1 cellular context compared by ENCODE assay signal in the genomic region with DNA sequence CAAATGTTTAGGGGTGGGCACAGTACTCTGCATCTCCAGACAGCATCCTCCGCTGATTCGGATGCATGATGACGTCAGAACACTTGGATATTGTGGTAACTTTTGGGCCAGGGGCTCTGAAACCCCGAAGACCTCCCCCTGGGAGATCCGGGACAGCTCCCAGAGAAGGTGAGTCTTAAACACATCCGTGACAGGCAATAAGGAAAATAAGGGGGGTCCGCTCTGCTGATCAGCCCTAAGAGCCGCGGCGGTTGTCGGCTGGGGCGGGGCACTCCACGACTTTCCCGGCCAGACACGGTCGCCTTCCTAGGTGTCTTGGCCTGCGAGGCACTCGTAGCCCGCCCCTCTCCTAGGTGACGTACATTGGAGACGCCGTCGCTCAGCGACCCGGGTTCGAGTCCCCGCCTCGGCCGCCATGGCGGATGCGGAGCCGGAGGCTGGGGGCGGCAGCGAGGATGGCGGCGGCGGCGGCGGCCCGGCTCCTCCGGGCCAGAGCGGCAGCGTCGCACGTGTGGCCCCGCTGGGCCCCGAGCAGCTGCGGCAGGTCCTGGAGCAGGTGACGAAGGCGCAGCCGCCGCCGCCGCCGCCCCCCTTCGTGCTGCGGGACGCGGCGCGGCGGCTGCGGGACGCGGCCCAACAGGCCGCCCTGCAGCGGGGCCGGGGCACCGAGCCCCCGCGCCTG.
TF ChIP-seq lines count a peak whose summit lies in the region.

TSS of gene ZNF839 (plus strand) at position 396 of the 682 bp plus-strand sequence. CDS start at position 416, 20 bp downstream.

TF ChIP-seq in HepG2, 621 proteins besides CTCF, POLR2A, EP300 and RAD21 (continued from another document and continues in another):
- TF ChIP-seq DMTF1 (CRISPR knock-in tag; IDR thresholded peaks at IDR 0.05) (no peak), CBX2 (IDR thresholded peaks at IDR 0.05; ENCODE audit: low read depth, low read length) (no peak), CBX2 (CRISPR knock-in tag; IDR thresholded peaks at IDR 0.05; ENCODE audit: low read depth) (no peak), HNF1A (IDR thresholded peaks at IDR 0.05; ENCODE audit: low read depth) (no peak), HNF1A (CRISPR knock-in tag; IDR thresholded peaks at IDR 0.05; ENCODE audit: borderline replicate concordance) (no peak), EZH2 (conservative IDR thresholded peaks at IDR 0.05; ENCODE audit: low read depth, low read length) (no peak), ZFYVE20 (CRISPR knock-in tag; IDR thresholded peaks at IDR 0.05; ENCODE audit: borderline replicate concordance, low read depth) (no peak), MLX (CRISPR knock-in tag; IDR thresholded peaks at IDR 0.05) (no peak), ZNF570 (CRISPR knock-in tag; IDR thresholded peaks at IDR 0.05; ENCODE audit: borderline replicate concordance) (no peak), RFX1 (IDR thresholded peaks at IDR 0.05) (no peak), U2AF2 (IDR thresholded peaks at IDR 0.05; ENCODE audit: low read depth, low read length) (no peak), ONECUT2 (CRISPR knock-in tag; IDR thresholded peaks at IDR 0.05) (no peak), THYN1 (CRISPR knock-in tag; IDR thresholded peaks at IDR 0.05; ENCODE audit: borderline replicate concordance, low read depth) (no peak), ZFP1 (CRISPR knock-in tag; IDR thresholded peaks at IDR 0.05) (no peak), ZNF263 (CRISPR knock-in tag; IDR thresholded peaks at IDR 0.05) (no peak), CHD4 (IDR thresholded peaks at IDR 0.05; ENCODE audit: borderline replicate concordance, low read length) (no peak), ATAD3A (CRISPR knock-in tag; IDR thresholded peaks at IDR 0.05) (no peak), CHCHD3 (CRISPR knock-in tag; IDR thresholded peaks at IDR 0.05) (no peak), ZFP62 (CRISPR knock-in tag; IDR thresholded peaks at IDR 0.05) (no peak), ZNF274 (CRISPR knock-in tag; IDR thresholded peaks at IDR 0.05) (no peak), FOSL2 (CRISPR knock-in tag; IDR thresholded peaks at IDR 0.05) (peak; percentile 46), PREB (CRISPR knock-in tag; IDR thresholded peaks at IDR 0.05) (no peak), KLF16 (CRISPR knock-in tag; IDR thresholded peaks at IDR 0.05) (peak in 1 of 2 experiments; percentile 58; a peak in 1 of 4 replicates), GFI1 (CRISPR knock-in tag; IDR thresholded peaks at IDR 0.05; ENCODE audit: borderline replicate concordance) (peak; percentile 49; the same call in 1 of the 2 replicates), RXRA (CRISPR knock-in tag; IDR thresholded peaks at IDR 0.05) (no peak), SAP130 (CRISPR knock-in tag; IDR thresholded peaks at IDR 0.05; ENCODE audit: low read depth) (peak; percentile 71), CREM (IDR thresholded peaks at IDR 0.05) (peak; percentile 91), CREM (CRISPR knock-in tag; IDR thresholded peaks at IDR 0.05) (peak; percentile 54; the same call in 1 of the 2 replicates), LCORL (IDR thresholded peaks at IDR 0.05) (no peak), LCORL (CRISPR knock-in tag; IDR thresholded peaks at IDR 0.05) (0 out of 2 replicates have a peak, but pooled peaks have one; percentile 17), ATF1 (CRISPR knock-in tag; IDR thresholded peaks at IDR 0.05) (peak; percentile 85), ZNF740 (CRISPR knock-in tag; IDR thresholded peaks at IDR 0.05) (peak; percentile 43; the same call in 1 of the 2 replicates)
- TF ChIP-seq, protein P1, sequence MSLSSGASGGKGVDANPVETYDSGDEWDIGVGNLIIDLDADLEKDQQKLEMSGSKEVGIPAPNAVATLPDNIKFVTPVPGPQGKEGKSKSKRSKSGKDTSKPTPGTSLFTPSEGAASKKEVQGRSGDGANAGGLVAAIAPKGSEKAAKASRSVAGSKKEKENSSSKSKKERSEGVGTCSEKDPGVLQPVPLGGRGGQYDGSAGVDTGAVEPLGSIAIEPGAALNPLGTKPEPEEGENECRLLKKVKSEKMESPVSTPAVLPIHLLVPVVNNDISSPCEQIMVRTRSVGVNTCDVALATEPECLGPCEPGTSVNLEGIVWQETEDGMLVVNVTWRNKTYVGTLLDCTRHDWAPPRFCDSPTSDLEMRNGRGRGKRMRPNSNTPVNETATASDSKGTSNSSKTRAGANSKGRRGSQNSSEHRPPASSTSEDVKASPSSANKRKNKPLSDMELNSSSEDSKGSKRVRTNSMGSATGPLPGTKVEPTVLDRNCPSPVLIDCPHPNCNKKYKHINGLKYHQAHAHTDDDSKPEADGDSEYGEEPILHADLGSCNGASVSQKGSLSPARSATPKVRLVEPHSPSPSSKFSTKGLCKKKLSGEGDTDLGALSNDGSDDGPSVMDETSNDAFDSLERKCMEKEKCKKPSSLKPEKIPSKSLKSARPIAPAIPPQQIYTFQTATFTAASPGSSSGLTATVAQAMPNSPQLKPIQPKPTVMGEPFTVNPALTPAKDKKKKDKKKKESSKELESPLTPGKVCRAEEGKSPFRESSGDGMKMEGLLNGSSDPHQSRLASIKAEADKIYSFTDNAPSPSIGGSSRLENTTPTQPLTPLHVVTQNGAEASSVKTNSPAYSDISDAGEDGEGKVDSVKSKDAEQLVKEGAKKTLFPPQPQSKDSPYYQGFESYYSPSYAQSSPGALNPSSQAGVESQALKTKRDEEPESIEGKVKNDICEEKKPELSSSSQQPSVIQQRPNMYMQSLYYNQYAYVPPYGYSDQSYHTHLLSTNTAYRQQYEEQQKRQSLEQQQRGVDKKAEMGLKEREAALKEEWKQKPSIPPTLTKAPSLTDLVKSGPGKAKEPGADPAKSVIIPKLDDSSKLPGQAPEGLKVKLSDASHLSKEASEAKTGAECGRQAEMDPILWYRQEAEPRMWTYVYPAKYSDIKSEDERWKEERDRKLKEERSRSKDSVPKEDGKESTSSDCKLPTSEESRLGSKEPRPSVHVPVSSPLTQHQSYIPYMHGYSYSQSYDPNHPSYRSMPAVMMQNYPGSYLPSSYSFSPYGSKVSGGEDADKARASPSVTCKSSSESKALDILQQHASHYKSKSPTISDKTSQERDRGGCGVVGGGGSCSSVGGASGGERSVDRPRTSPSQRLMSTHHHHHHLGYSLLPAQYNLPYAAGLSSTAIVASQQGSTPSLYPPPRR (CRISPR knock-in tag; IDR thresholded peaks at IDR 0.05; ENCODE audit: borderline replicate concordance), result 0 out of 2 replicates have a peak, but pooled peaks have one; percentile 39
- TF ChIP-seq, protein P2, sequence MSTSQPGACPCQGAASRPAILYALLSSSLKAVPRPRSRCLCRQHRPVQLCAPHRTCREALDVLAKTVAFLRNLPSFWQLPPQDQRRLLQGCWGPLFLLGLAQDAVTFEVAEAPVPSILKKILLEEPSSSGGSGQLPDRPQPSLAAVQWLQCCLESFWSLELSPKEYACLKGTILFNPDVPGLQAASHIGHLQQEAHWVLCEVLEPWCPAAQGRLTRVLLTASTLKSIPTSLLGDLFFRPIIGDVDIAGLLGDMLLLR (CRISPR knock-in tag; IDR thresholded peaks at IDR 0.05), result no peak
- TF ChIP-seq, protein P3, sequence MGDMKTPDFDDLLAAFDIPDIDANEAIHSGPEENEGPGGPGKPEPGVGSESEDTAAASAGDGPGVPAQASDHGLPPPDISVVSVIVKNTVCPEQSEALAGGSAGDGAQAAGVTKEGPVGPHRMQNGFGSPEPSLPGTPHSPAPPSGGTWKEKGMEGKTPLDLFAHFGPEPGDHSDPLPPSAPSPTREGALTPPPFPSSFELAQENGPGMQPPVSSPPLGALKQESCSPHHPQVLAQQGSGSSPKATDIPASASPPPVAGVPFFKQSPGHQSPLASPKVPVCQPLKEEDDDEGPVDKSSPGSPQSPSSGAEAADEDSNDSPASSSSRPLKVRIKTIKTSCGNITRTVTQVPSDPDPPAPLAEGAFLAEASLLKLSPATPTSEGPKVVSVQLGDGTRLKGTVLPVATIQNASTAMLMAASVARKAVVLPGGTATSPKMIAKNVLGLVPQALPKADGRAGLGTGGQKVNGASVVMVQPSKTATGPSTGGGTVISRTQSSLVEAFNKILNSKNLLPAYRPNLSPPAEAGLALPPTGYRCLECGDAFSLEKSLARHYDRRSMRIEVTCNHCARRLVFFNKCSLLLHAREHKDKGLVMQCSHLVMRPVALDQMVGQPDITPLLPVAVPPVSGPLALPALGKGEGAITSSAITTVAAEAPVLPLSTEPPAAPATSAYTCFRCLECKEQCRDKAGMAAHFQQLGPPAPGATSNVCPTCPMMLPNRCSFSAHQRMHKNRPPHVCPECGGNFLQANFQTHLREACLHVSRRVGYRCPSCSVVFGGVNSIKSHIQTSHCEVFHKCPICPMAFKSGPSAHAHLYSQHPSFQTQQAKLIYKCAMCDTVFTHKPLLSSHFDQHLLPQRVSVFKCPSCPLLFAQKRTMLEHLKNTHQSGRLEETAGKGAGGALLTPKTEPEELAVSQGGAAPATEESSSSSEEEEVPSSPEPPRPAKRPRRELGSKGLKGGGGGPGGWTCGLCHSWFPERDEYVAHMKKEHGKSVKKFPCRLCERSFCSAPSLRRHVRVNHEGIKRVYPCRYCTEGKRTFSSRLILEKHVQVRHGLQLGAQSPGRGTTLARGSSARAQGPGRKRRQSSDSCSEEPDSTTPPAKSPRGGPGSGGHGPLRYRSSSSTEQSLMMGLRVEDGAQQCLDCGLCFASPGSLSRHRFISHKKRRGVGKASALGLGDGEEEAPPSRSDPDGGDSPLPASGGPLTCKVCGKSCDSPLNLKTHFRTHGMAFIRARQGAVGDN (CRISPR knock-in tag; IDR thresholded peaks at IDR 0.05), result peak; percentile 68
- TF ChIP-seq, protein P4, sequence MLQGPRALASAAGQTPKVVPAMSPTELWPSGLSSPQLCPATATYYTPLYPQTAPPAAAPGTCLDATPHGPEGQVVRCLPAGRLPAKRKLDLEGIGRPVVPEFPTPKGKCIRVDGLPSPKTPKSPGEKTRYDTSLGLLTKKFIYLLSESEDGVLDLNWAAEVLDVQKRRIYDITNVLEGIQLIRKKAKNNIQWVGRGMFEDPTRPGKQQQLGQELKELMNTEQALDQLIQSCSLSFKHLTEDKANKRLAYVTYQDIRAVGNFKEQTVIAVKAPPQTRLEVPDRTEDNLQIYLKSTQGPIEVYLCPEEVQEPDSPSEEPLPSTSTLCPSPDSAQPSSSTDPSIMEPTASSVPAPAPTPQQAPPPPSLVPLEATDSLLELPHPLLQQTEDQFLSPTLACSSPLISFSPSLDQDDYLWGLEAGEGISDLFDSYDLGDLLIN (CRISPR knock-in tag; IDR thresholded peaks at IDR 0.05; ENCODE audit: borderline replicate concordance), result 0 out of 2 replicates have a peak, but pooled peaks have one; percentile 61
